In genomic region chr11:19283998-19284397, GRCh38 we compare ENCODE assay signal across 22 cellular contexts. TPM values are rescaled to one million over a fixed set of nuclear protein-coding genes. Genes with fewer than 3 reads are reported as not detected.
"Had no signal": no experiment of that assay in that cellular context is flagged by ENCODE, and none has a peak within 500 bp of the region (broad histone marks: within the 10 kb centered on the region; RNA-seq: fewer than 3 reads in every experiment).

No MANE protein-coding gene starts in this region.

- H3K36me3 ChIP-seq: cardiac muscle cell, sigmoid colon, transverse colon, vagina had no signal

- H3K4me2 ChIP-seq: hepatocyte had no signal

- ATAC-seq: activated CD4-positive, CD25-positive, alpha-beta regulatory T cell treated with anti-CD3 and anti-CD28 coated beads, Interleukin-2, amount 50 U/mL, for 24 hours; activated naive CD4-positive, alpha-beta T cell treated with anti-CD3 and anti-CD28 coated beads, Interleukin-2, amount 50 U/mL, for 72 hours; foreskin keratinocyte; left cardiac atrium; stimulated activated memory B cell treated with anti-CD40 and anti-IgM and Interleukin-4, amounts not matched to agents 10 μg/mL and 1 μg/mL and 100 μg/mL, for 72 hours had no signal

- H3K9me3 Mint-ChIP-seq: activated CD4-positive, alpha-beta T cell treated with anti-CD3 and anti-CD28 coated beads, Interleukin-2, amount 10 ng/mL, durations not matched to agents 7 days and 5 days; activated naive CD4-positive, alpha-beta T cell treated with anti-CD3 and anti-CD28 coated beads, Interleukin-2, amount 50 U/mL, for 72 hours; activated T-helper 1 cell treated with anti-CD3 and anti-CD28 coated beads, Interleukin-12 subunit alpha, Interleukin-12 subunit beta, Interleukin-2, Interleukin-4 antibody, amounts not matched to agents 30 ng/mL and 10 ng/mL and 1 ng/mL, durations not matched to agents 14 hours and 24 hours and 36 hours; nephron; stimulated activated memory B cell treated with anti-CD40 and anti-IgM and Interleukin-4, amounts not matched to agents 10 μg/mL and 1 μg/mL and 100 μg/mL, for 72 hours; T-cell had no signal

- H3K27me3 Mint-ChIP-seq: activated CD4-positive, alpha-beta T cell treated with anti-CD3 and anti-CD28 coated beads, Interleukin-2, amount 10 ng/mL, durations not matched to agents 7 days and 5 days had no signal

- H2AFZ ChIP-seq: hepatocyte had no signal

- H3K27ac ChIP-seq: cardiac muscle cell, dorsolateral prefrontal cortex, foreskin keratinocyte, hepatocyte, sigmoid colon, transverse colon, vagina had no signal

- H3K79me2 ChIP-seq: hepatocyte had no signal

- H3K9me3 ChIP-seq: sigmoid colon, transverse colon, vagina had no signal

- H3K4me1 ChIP-seq: foreskin keratinocyte, sigmoid colon, transverse colon, vagina had no signal

- DNase-seq: activated CD4-positive, alpha-beta T cell treated with anti-CD3 and anti-CD28 coated beads, Interleukin-2, amount 10 ng/mL, durations not matched to agents 7 days and 5 days; activated gamma-delta T cell treated with Interleukin-2 at 50 U/mL for 16 hours; amniotic stem cell; dorsolateral prefrontal cortex; foreskin keratinocyte; left cardiac atrium; nucleus accumbens; posterior cingulate gyrus; sigmoid colon; stimulated activated CD4-positive, alpha-beta T cell treated with anti-CD3 and anti-CD28 coated beads, Interleukin-4, amount 100 ng/mL, for 24 hours; substantia nigra; transverse colon had no signal

- H3K27me3 ChIP-seq: cardiac muscle cell, foreskin keratinocyte, hepatocyte, vagina had no signal

- H3K4me3 Mint-ChIP-seq: activated CD4-positive, alpha-beta T cell treated with anti-CD3 and anti-CD28 coated beads, Interleukin-2, amount 10 ng/mL, durations not matched to agents 7 days and 5 days; activated T-helper 1 cell treated with anti-CD3 and anti-CD28 coated beads, Interleukin-12 subunit alpha, Interleukin-12 subunit beta, Interleukin-2, Interleukin-4 antibody, amounts not matched to agents 30 ng/mL and 10 ng/mL and 1 ng/mL, durations not matched to agents 14 hours and 24 hours and 36 hours; nephron; stimulated activated memory B cell treated with anti-CD40 and anti-IgM and Interleukin-4, amounts not matched to agents 10 μg/mL and 1 μg/mL and 100 μg/mL, for 72 hours; T-cell had no signal

- H3K27ac Mint-ChIP-seq: activated CD4-positive, alpha-beta T cell treated with anti-CD3 and anti-CD28 coated beads, Interleukin-2, amount 10 ng/mL, durations not matched to agents 7 days and 5 days; activated T-helper 1 cell treated with anti-CD3 and anti-CD28 coated beads, Interleukin-12 subunit alpha, Interleukin-12 subunit beta, Interleukin-2, Interleukin-4 antibody, amounts not matched to agents 30 ng/mL and 10 ng/mL and 1 ng/mL, durations not matched to agents 14 hours and 24 hours and 36 hours; nephron; stimulated activated memory B cell treated with anti-CD40 and anti-IgM and Interleukin-4, amounts not matched to agents 10 μg/mL and 1 μg/mL and 100 μg/mL, for 72 hours had no signal

- H3K4me3 ChIP-seq: cardiac muscle cell, dorsolateral prefrontal cortex, hepatocyte, sigmoid colon, transverse colon, vagina had no signal

- H3K36me3 Mint-ChIP-seq: activated naive CD4-positive, alpha-beta T cell treated with anti-CD3 and anti-CD28 coated beads, Interleukin-2, amount 50 U/mL, for 72 hours; stimulated activated memory B cell treated with anti-CD40 and anti-IgM and Interleukin-4, amounts not matched to agents 10 μg/mL and 1 μg/mL and 100 μg/mL, for 72 hours; T-cell had no signal

RNA-seq across cellular contexts. Expression of gene E2F8, which starts 43.3 kb away (rescaled TPM):
- total RNA-seq: mesenteric fat pad had no signal
